In the genomic region with DNA sequence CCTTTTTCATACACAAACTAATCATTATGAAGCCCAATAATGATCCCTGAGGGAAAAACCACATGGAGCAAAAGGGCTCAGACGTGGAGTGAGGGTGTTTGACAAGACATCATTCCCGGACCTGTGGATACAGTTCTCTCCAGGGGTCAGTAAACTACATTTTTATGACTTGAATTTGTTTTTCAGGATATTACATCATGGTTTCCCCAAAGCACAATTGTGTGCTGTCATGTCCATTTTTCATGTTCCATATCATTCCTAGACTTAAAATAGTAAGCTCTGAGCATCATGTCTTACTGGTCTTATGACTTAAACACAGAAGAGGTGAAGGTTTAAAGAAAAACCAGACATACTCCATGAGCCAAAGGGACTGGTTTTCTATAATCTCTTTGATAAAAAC, we compare ENCODE assay signal across 22 cellular contexts.
DNase-seq lines count a peak whose midpoint lies in the region; ATAC-seq and TF ChIP-seq lines count a peak whose summit lies in the region.
"Had no signal": no experiment of that assay in that cellular context is flagged by ENCODE, and none has a peak within 500 bp of the region (broad histone marks: within the 10 kb centered on the region; RNA-seq: fewer than 3 reads in every experiment).

No MANE protein-coding gene starts in this region.

- H3K9me3 ChIP-seq in adipocyte (ENCODE audit: control insufficient read depth, low read length), result no peaks in the 10 kb centered on the region
- no peaks in the 10 kb centered on the region for H3K9me3 ChIP-seq in fibroblast of lung (ENCODE audit: control insufficient read depth, insufficient read depth, low read depth, low read length)
- H3K9me3 ChIP-seq: left lung, right atrium auricular region, tibial artery had no signal

- H3K4me3 ChIP-seq in adipocyte (ENCODE audit: low read length) (peak overlapping the region; percentile 34), fibroblast of lung (replicated peaks in 1 of 4; ENCODE audit: control extremely low read depth in 1 of 4, insufficient read depth in 1 of 4, low read depth in 3 of 4, low read length in 4 of 4) (no peak overlapping the region)
- H3K4me3 ChIP-seq: left lung, right atrium auricular region, tibial artery had no signal

- H3K27me3 ChIP-seq in adipocyte (replicated peaks; ENCODE audit: control insufficient read depth, insufficient read depth, low read length), result no peaks in the 10 kb centered on the region
- H3K27me3 ChIP-seq in fibroblast of lung (ENCODE audit: control insufficient read depth, insufficient read depth, low read length), result no peaks in the 10 kb centered on the region
- H3K27me3 ChIP-seq: left lung, right atrium auricular region, tibial artery had no signal

- H2AFZ ChIP-seq in fibroblast of lung (ENCODE audit: low read length), result no peak overlapping the region

- H3K4me3 Mint-ChIP-seq in Calu3 (ENCODE audit: low read depth, unreplicated experiment), result no peak overlapping the region
- H3K4me3 Mint-ChIP-seq in nephron, result no peak overlapping the region
- no peak overlapping the region for H3K4me3 Mint-ChIP-seq in stimulated activated naive CD8-positive, alpha-beta T cell treated with anti-CD3 and anti-CD28 coated beads, Interleukin-15, amount 100 ng/mL, for 72 hours
- H3K4me3 Mint-ChIP-seq: activated CD4-positive, alpha-beta T cell treated with anti-CD3 and anti-CD28 coated beads for 36 hours; activated naive CD8-positive, alpha-beta T cell; CD14-positive monocyte; stimulated activated memory B cell treated with anti-CD40 and anti-IgM and Interleukin-4, amounts not matched to agents 10 μg/mL and 1 μg/mL and 100 μg/mL, for 72 hours had no signal

- peaks cover 62% of the 10 kb centered on the region for H3K4me1 ChIP-seq in adipocyte (ENCODE audit: control insufficient read depth, insufficient read depth, low read length)
- no peaks in the 10 kb centered on the region for H3K4me1 ChIP-seq in fibroblast of lung (ENCODE audit: control insufficient read depth, extremely low read depth, insufficient read depth, low read length)
- H3K4me1 ChIP-seq: right atrium auricular region had no signal

- H3K4me1 Mint-ChIP-seq in Calu3 (ENCODE audit: low read depth, unreplicated experiment) (peaks cover 51% of the 10 kb centered on the region), nephron (peaks cover 4% of the 10 kb centered on the region)
- no peaks in the 10 kb centered on the region for H3K4me1 Mint-ChIP-seq in stimulated activated naive CD8-positive, alpha-beta T cell treated with anti-CD3 and anti-CD28 coated beads, Interleukin-15, amount 100 ng/mL, for 72 hours
- H3K4me1 Mint-ChIP-seq: activated CD4-positive, alpha-beta T cell treated with anti-CD3 and anti-CD28 coated beads for 36 hours; stimulated activated memory B cell treated with anti-CD40 and anti-IgM and Interleukin-4, amounts not matched to agents 10 μg/mL and 1 μg/mL and 100 μg/mL, for 72 hours had no signal

- no peak for TF ChIP-seq CTCF in Calu3 (IDR thresholded peaks at IDR 0.05; ENCODE audit: unreplicated experiment)
- no peak for TF ChIP-seq CTCF in fibroblast of lung (conservative IDR thresholded peaks at IDR 0.05 in 1 of 2, IDR thresholded peaks at IDR 0.05 in 1 of 2; ENCODE audit: low read depth in 1 of 2, low read length in 2 of 2)
- TF ChIP-seq CTCF in nephron (IDR thresholded peaks at IDR 0.05; ENCODE audit: unreplicated experiment in 3 of 3), result no peak

- H3K27ac ChIP-seq in fibroblast of lung (ENCODE audit: insufficient read depth, low read length), result no peak overlapping the region
- H3K27ac ChIP-seq: epithelial cell of prostate, HL-60, left lung, right atrium auricular region had no signal

- intact Hi-C loops in Calu3 (cut with micrococcal nuclease; ENCODE audit: unreplicated experiment), result no loop called here

- no peaks in the 10 kb centered on the region for H4K20me1 ChIP-seq in fibroblast of lung (ENCODE audit: control insufficient read depth, extremely low read depth, insufficient read depth, low read length)

- no TSS peak for BruUV-seq in Calu3 (replicated peaks; lab: Mats Ljungman, UMichigan)

- no peaks in the 10 kb centered on the region for H3K79me2 ChIP-seq in fibroblast of lung (ENCODE audit: control insufficient read depth, insufficient read depth, low read length)

- H3K9ac ChIP-seq in adipocyte (ENCODE audit: low read length) (peak overlapping the region; percentile 69), fibroblast of lung (ENCODE audit: insufficient read depth, low read length) (no peak overlapping the region)

- CTCF ChIA-PET in Calu3 (lab: Charles Lee), result interaction anchor here (0.7 to 1.5 kb wide), 3 partner anchors 16 to 122 kb away, joined by 3 to 6 read pairs (median 4); no protein-coding TSS in a partner anchor

- no peak overlapping the region for H3K4me2 ChIP-seq in fibroblast of lung (ENCODE audit: extremely low read depth, insufficient read depth, low read length)

- no peak for DNase-seq in Calu3
- DNase-seq in adipocyte (ENCODE audit: low read depth), result peak; percentile 28
- peak; percentile 69 to 75 for DNase-seq in fibroblast of lung (ENCODE audit: low read depth in 2 of 2)
- no peak for DNase-seq in SIG-M5 treated with dmso at 0.1 percent for 504 hours (lab: John Stamatoyannopoulos, UW; ENCODE audit: unreplicated experiment)
- no peak for DNase-seq in activated T-cell treated with anti-CD3 and anti-CD28 coated beads, Interleukin-2, amount 50 U/mL, for 1 hour
- DNase-seq in stimulated activated CD8-positive, alpha-beta memory T cell treated with anti-CD3 and anti-CD28 coated beads, Interleukin-4, amount 100 ng/mL, for 48 hours, result no peak
- DNase-seq in stimulated activated naive CD8-positive, alpha-beta T cell treated with anti-CD3 and anti-CD28 coated beads, Interleukin-15, amount 100 ng/mL, for 72 hours, result no peak
- DNase-seq: activated CD4-positive, alpha-beta T cell treated with anti-CD3 and anti-CD28 coated beads for 36 hours; cortex of kidney; GDM1; left lung; NCI-H1436; NCI-H2171; NCI-H526 treated with DMSO at 0.1 percent for 48 hours; tibial artery had no signal

- H3K36me3 Mint-ChIP-seq in Calu3 (ENCODE audit: insufficient read depth, unreplicated experiment) (no peaks in the 10 kb centered on the region), nephron (ENCODE audit: low read depth) (no peaks in the 10 kb centered on the region)
- H3K36me3 Mint-ChIP-seq: activated naive CD8-positive, alpha-beta T cell; CD14-positive monocyte; stimulated activated memory B cell treated with anti-CD40 and anti-IgM and Interleukin-4, amounts not matched to agents 10 μg/mL and 1 μg/mL and 100 μg/mL, for 72 hours had no signal

- H3K9me3 Mint-ChIP-seq in Calu3 (ENCODE audit: low read depth, unreplicated experiment), result no peaks in the 10 kb centered on the region
- H3K9me3 Mint-ChIP-seq in nephron, result no peaks in the 10 kb centered on the region
- H3K9me3 Mint-ChIP-seq in stimulated activated naive CD8-positive, alpha-beta T cell treated with anti-CD3 and anti-CD28 coated beads, Interleukin-15, amount 100 ng/mL, for 72 hours, result no peaks in the 10 kb centered on the region
- H3K9me3 Mint-ChIP-seq: stimulated activated memory B cell treated with anti-CD40 and anti-IgM and Interleukin-4, amounts not matched to agents 10 μg/mL and 1 μg/mL and 100 μg/mL, for 72 hours had no signal

- no peak for ATAC-seq in stimulated activated naive CD8-positive, alpha-beta T cell treated with anti-CD3 and anti-CD28 coated beads, Interleukin-15, amount 100 ng/mL, for 72 hours
- ATAC-seq: activated CD4-positive, alpha-beta T cell treated with anti-CD3 and anti-CD28 coated beads for 36 hours; left lung; stimulated activated memory B cell treated with anti-CD40 and anti-IgM and Interleukin-4, amounts not matched to agents 10 μg/mL and 1 μg/mL and 100 μg/mL, for 72 hours had no signal

- no peaks in the 10 kb centered on the region for H3K36me3 ChIP-seq in adipocyte (ENCODE audit: control insufficient read depth, insufficient read depth, low read length, severe bottlenecking)
- H3K36me3 ChIP-seq in fibroblast of lung (ENCODE audit: control insufficient read depth, insufficient read depth, low read length), result no peaks in the 10 kb centered on the region
- H3K36me3 ChIP-seq: left lung, right atrium auricular region, tibial artery had no signal

- H3K27me3 Mint-ChIP-seq in Calu3 (ENCODE audit: unreplicated experiment) (no peaks in the 10 kb centered on the region), nephron (ENCODE audit: low read depth) (peaks cover 4% of the 10 kb centered on the region)
- peaks cover 18% of the 10 kb centered on the region for H3K27me3 Mint-ChIP-seq in stimulated activated naive CD8-positive, alpha-beta T cell treated with anti-CD3 and anti-CD28 coated beads, Interleukin-15, amount 100 ng/mL, for 72 hours
- H3K27me3 Mint-ChIP-seq: stimulated activated memory B cell treated with anti-CD40 and anti-IgM and Interleukin-4, amounts not matched to agents 10 μg/mL and 1 μg/mL and 100 μg/mL, for 72 hours had no signal

- H3K27ac Mint-ChIP-seq in Calu3 (ENCODE audit: unreplicated experiment) (peak overlapping the region; percentile 40), nephron (peak overlapping the region; percentile 91 to 96 (median 96))
- no peak overlapping the region for H3K27ac Mint-ChIP-seq in stimulated activated naive CD8-positive, alpha-beta T cell treated with anti-CD3 and anti-CD28 coated beads, Interleukin-15, amount 100 ng/mL, for 72 hours
- H3K27ac Mint-ChIP-seq: activated CD4-positive, alpha-beta T cell treated with anti-CD3 and anti-CD28 coated beads for 36 hours; activated naive CD8-positive, alpha-beta T cell; stimulated activated memory B cell treated with anti-CD40 and anti-IgM and Interleukin-4, amounts not matched to agents 10 μg/mL and 1 μg/mL and 100 μg/mL, for 72 hours had no signal

Comparison
In these comparisons a context has a peak if more than half of its experiments do, and no peak if none do; other contexts are left out.
1. DNase-seq: peak in adipocyte (single experiment) and fibroblast of lung (2 of 2); none in Calu3 (single experiment), SIG-M5 treated with dmso at 0.1 percent for 504 hours (single experiment), activated T-cell treated with anti-CD3 and anti-CD28 coated beads, Interleukin-2, amount 50 U/mL, for 1 hour (single experiment), stimulated activated CD8-positive, alpha-beta memory T cell treated with anti-CD3 and anti-CD28 coated beads, Interleukin-4, amount 100 ng/mL, for 48 hours (single experiment) and stimulated activated naive CD8-positive, alpha-beta T cell treated with anti-CD3 and anti-CD28 coated beads, Interleukin-15, amount 100 ng/mL, for 72 hours (0 of 2).
2. H3K27ac Mint-ChIP-seq: peak in Calu3 (single experiment) and nephron (3 of 3); none in stimulated activated naive CD8-positive, alpha-beta T cell treated with anti-CD3 and anti-CD28 coated beads, Interleukin-15, amount 100 ng/mL, for 72 hours (0 of 2).